ENCODE assay signal across 26 cellular contexts in genomic region chr16:14242769-14243168, GRCh38.
"Had no signal": no experiment of that assay in that cellular context is flagged by ENCODE, and none has a peak within 500 bp of the region (broad histone marks: within the 10 kb centered on the region; RNA-seq: fewer than 3 reads in every experiment).

No MANE protein-coding gene starts in this region.

- H3K27me3 ChIP-seq: left lung, ovary, right atrium auricular region, tibial nerve, uterus had no signal

- H3K4me1 ChIP-seq: left lung, tibial nerve, uterus had no signal

- H3K36me3 Mint-ChIP-seq: natural killer cell had no signal

- H3K9me3 ChIP-seq: left lung, ovary, right atrium auricular region, tibial nerve, uterus had no signal

- H3K4me1 Mint-ChIP-seq: immature natural killer cell; naive B cell; natural killer cell; nephron progenitor cell; stimulated activated naive B cell treated with anti-CD40 and anti-IgM and Interleukin-4, amounts not matched to agents 10 μg/mL and 1 μg/mL and 100 μg/mL, for 72 hours had no signal

- H3K27ac Mint-ChIP-seq: immature natural killer cell; mesothelial cell of epicardium; naive B cell; natural killer cell; nephron progenitor cell; progenitor cell of endocrine pancreas; stimulated activated naive B cell treated with anti-CD40 and anti-IgM and Interleukin-4, amounts not matched to agents 10 μg/mL and 1 μg/mL and 100 μg/mL, for 72 hours; stimulated activated naive CD8-positive, alpha-beta T cell treated with anti-CD3 and anti-CD28 coated beads, Interleukin-15, Interleukin-2, amounts not matched to agents 100 ng/mL and 50 ng/mL, for 24 hours; type B pancreatic cell had no signal

- H3K4me3 Mint-ChIP-seq: immature natural killer cell; mesothelial cell of epicardium; naive B cell; natural killer cell; nephron progenitor cell; stimulated activated naive B cell treated with anti-CD40 and anti-IgM and Interleukin-4, amounts not matched to agents 10 μg/mL and 1 μg/mL and 100 μg/mL, for 72 hours; stimulated activated naive CD8-positive, alpha-beta T cell treated with anti-CD3 and anti-CD28 coated beads, Interleukin-15, Interleukin-2, amounts not matched to agents 100 ng/mL and 50 ng/mL, for 24 hours; type B pancreatic cell had no signal

- H3K9me3 Mint-ChIP-seq: immature natural killer cell; mesothelial cell of epicardium; naive B cell; natural killer cell; nephron progenitor cell; stimulated activated naive B cell treated with anti-CD40 and anti-IgM and Interleukin-4, amounts not matched to agents 10 μg/mL and 1 μg/mL and 100 μg/mL, for 72 hours; stimulated activated naive CD8-positive, alpha-beta T cell treated with anti-CD3 and anti-CD28 coated beads, Interleukin-15, Interleukin-2, amounts not matched to agents 100 ng/mL and 50 ng/mL, for 24 hours; type B pancreatic cell had no signal

- DNase-seq: hypothalamus; immature natural killer cell; kidney; left colon; left lung; mesendoderm; naive B cell; natural killer cell; nephron progenitor cell; ovary; stimulated activated CD4-positive, alpha-beta T cell treated with anti-CD3 and anti-CD28 coated beads, Interleukin-12 subunit alpha, Interleukin-12 subunit beta, amount 100 ng/mL, for 4 hours; stimulated activated CD4-positive, alpha-beta T cell treated with anti-CD3 and anti-CD28 coated beads, Interleukin-15, amount 100 ng/mL, for 24 hours; stimulated activated CD4-positive, alpha-beta T cell treated with anti-CD3 and anti-CD28 coated beads, Interleukin-2, amount 100 ng/mL, for 24 hours; stimulated activated CD4-positive, alpha-beta T cell treated with anti-CD3 and anti-CD28 coated beads, Interleukin-4, amount 100 ng/mL, for 1 hour; stimulated activated naive B cell treated with anti-CD40 and anti-IgM and Interleukin-4, amounts not matched to agents 10 μg/mL and 1 μg/mL and 100 μg/mL, for 72 hours; substantia nigra; uterus had no signal

- H3K27me3 Mint-ChIP-seq: naive B cell; progenitor cell of endocrine pancreas; stimulated activated naive B cell treated with anti-CD40 and anti-IgM and Interleukin-4, amounts not matched to agents 10 μg/mL and 1 μg/mL and 100 μg/mL, for 72 hours; stimulated activated naive CD8-positive, alpha-beta T cell treated with anti-CD3 and anti-CD28 coated beads, Interleukin-15, Interleukin-2, amounts not matched to agents 100 ng/mL and 50 ng/mL, for 24 hours; type B pancreatic cell had no signal

- H3K27ac ChIP-seq: left lung, ovary, skin epidermis, tibial nerve, uterus had no signal

- H3K4me3 ChIP-seq: left lung, lung, ovary, right atrium auricular region, skin epidermis, tibial nerve, uterus had no signal

- ATAC-seq: left colon; left lung; natural killer cell; sciatic nerve; stimulated activated naive B cell treated with anti-CD40 and anti-IgM and Interleukin-4, amounts not matched to agents 10 μg/mL and 1 μg/mL and 100 μg/mL, for 72 hours had no signal

- H3K36me3 ChIP-seq: ovary, uterus had no signal
